17 cellular contexts compared by ENCODE assay signal in genomic region chr17:1792495-1793446, GRCh38. TPM values are rescaled to one million over a fixed set of nuclear protein-coding genes. Genes with fewer than 3 reads are reported as not detected.
A peak's percentile ranks its signal among the peaks of the same experiment; 100 is the strongest.
DNase-seq lines count a peak whose midpoint lies in the region; ATAC-seq and TF ChIP-seq lines count a peak whose summit lies in the region.
"Had no signal": no experiment of that assay in that cellular context is flagged by ENCODE, and none has a peak within 500 bp of the region (broad histone marks: within the 10 kb centered on the region; RNA-seq: fewer than 3 reads in every experiment).

No MANE protein-coding gene starts in this region.

- H3K4me3 ChIP-seq in right atrium auricular region (no peak overlapping the region), lower lobe of right lung (no peak overlapping the region), vagina (no peak overlapping the region)
- H3K4me3 ChIP-seq: colonic mucosa, neural progenitor cell, SJCRH30 had no signal

- H3K36me3 Mint-ChIP-seq in WTC11 (peaks cover 12% of the 10 kb centered on the region), endothelial cell (ENCODE audit: low read depth, unreplicated experiment) (no peaks in the 10 kb centered on the region)

- TF ChIP-seq CTCF in right atrium auricular region (IDR thresholded peaks at IDR 0.05) (no peak), WTC11 (IDR thresholded peaks at IDR 0.05) (no peak), lower lobe of right lung (IDR thresholded peaks at IDR 0.05) (no peak), vagina (IDR thresholded peaks at IDR 0.05) (no peak), endothelial cell (IDR thresholded peaks at IDR 0.05; ENCODE audit: unreplicated experiment) (no peak)

- peaks cover 0 to 25% of the 10 kb centered on the region in 2 donors for H3K4me1 ChIP-seq in right atrium auricular region
- H3K4me1 ChIP-seq in lower lobe of right lung = peaks cover 12% of the 10 kb centered on the region
- H3K4me1 ChIP-seq in vagina = peaks cover 5% of the 10 kb centered on the region
- H3K4me1 ChIP-seq: Caco-2, colonic mucosa, neural progenitor cell had no signal

- no peaks in the 10 kb centered on the region for H3K27me3 Mint-ChIP-seq in WTC11 (ENCODE audit: low read depth)
- peaks cover 2% of the 10 kb centered on the region for H3K27me3 Mint-ChIP-seq in endothelial cell (ENCODE audit: unreplicated experiment)

- peak overlapping the region; percentile 24 to 38 for H3K27ac ChIP-seq in right atrium auricular region
- H3K27ac ChIP-seq in lower lobe of right lung = no peak overlapping the region
- H3K27ac ChIP-seq in vagina = peak overlapping the region; percentile 57
- H3K27ac ChIP-seq: colonic mucosa, neural progenitor cell, SJCRH30 had no signal

- CTCF ChIA-PET in WTC11 (lab: Charles Lee) = interaction anchor here (1.0 to 1.5 kb wide), 3 partner anchors 9 to 79 kb away, joined by 4 to 6 read pairs (median 4); no protein-coding TSS in a partner anchor

- H3K4me3 Mint-ChIP-seq in WTC11 = no peak overlapping the region
- H3K4me3 Mint-ChIP-seq in endothelial cell (ENCODE audit: unreplicated experiment) = no peak overlapping the region
- H3K4me3 Mint-ChIP-seq: neural progenitor cell had no signal

- no peaks in the 10 kb centered on the region for H3K27me3 ChIP-seq in right atrium auricular region
- no peaks in the 10 kb centered on the region for H3K27me3 ChIP-seq in lower lobe of right lung (ENCODE audit: low read depth)
- H3K27me3 ChIP-seq in vagina = no peaks in the 10 kb centered on the region
- H3K27me3 ChIP-seq: colonic mucosa, neural progenitor cell, SJCRH30 had no signal

- H3K27ac Mint-ChIP-seq in WTC11 (peak overlapping the region; percentile 68; the same call in 1 of the 2 replicates), endothelial cell (ENCODE audit: unreplicated experiment) (no peak overlapping the region)
- H3K27ac Mint-ChIP-seq: neural progenitor cell had no signal

- no peaks in the 10 kb centered on the region for H3K9me3 ChIP-seq in right atrium auricular region
- no peaks in the 10 kb centered on the region for H3K9me3 ChIP-seq in lower lobe of right lung
- no peaks in the 10 kb centered on the region for H3K9me3 ChIP-seq in vagina
- H3K9me3 ChIP-seq: Caco-2, colonic mucosa, SJCRH30 had no signal

- intact Hi-C loops in Right ventricle myocardium superior (cut with DNase I) = no loop called here
- intact Hi-C loops in lower lobe of right lung (cut with DNase I) = no loop called here
- intact Hi-C loops in vagina (cut with DNase I) = no loop called here

- H3K36me3 ChIP-seq in right atrium auricular region = no peaks in the 10 kb centered on the region
- no peaks in the 10 kb centered on the region for H3K36me3 ChIP-seq in lower lobe of right lung
- H3K36me3 ChIP-seq in vagina = no peaks in the 10 kb centered on the region
- H3K36me3 ChIP-seq: colonic mucosa, neural progenitor cell, SJCRH30 had no signal

- ATAC-seq in Right ventricle myocardium superior (ENCODE audit: poor library complexity) (no peak), WTC11 (no peak), lower lobe of right lung (no peak), GM18909 (IDR thresholded peaks at IDR 0.05; ENCODE audit: poor library complexity, unreplicated experiment) (no peak)

- TF ChIP-seq POLR2A in vagina (IDR thresholded peaks at IDR 0.05) = no peak

- POLR2A ChIA-PET in WTC11 (lab: Charles Lee) = interaction anchor here (1.0 kb wide), 1 partner anchor 76 kb away, joined by 3 read pairs; no protein-coding TSS in a partner anchor

- H3K4me1 Mint-ChIP-seq in WTC11 (no peaks in the 10 kb centered on the region), endothelial cell (ENCODE audit: unreplicated experiment) (no peaks in the 10 kb centered on the region)
- H3K4me1 Mint-ChIP-seq: neural progenitor cell had no signal

- DNase-seq in right atrium auricular region (ENCODE audit: low spot score) (no peak), Right ventricle myocardium superior (no peak), WTC11 (ENCODE audit: low spot score) (no peak), lower lobe of right lung (peak; percentile 14), vagina (ENCODE audit: extremely low spot score in 2 of 2) (no peak), SKM-1 treated with dmso at 0.1 percent for 144 hours (lab: John Stamatoyannopoulos, UW; ENCODE audit: unreplicated experiment) (no peak), endothelial cell (ENCODE audit: low spot score) (no peak)
- DNase-seq: Caco-2; colonic mucosa; midbrain; NCI-H1417 treated with DMSO at 0.1 percent for 48 hours; NCI-H446 treated with DMSO at 0.1 percent for 48 hours; stimulated activated CD4-positive, alpha-beta T cell treated with anti-CD3 and anti-CD28 coated beads, Interleukin-2, amount 100 ng/mL, for 24 hours had no signal

- H3K9me3 Mint-ChIP-seq in WTC11 = no peaks in the 10 kb centered on the region
- H3K9me3 Mint-ChIP-seq in endothelial cell (ENCODE audit: unreplicated experiment) = no peaks in the 10 kb centered on the region
- H3K9me3 Mint-ChIP-seq: neural progenitor cell had no signal

TF ChIP-seq in WTC11, 78 proteins besides CTCF, POLR2A, EP300 and RAD21 (continues in another document):
- TF ChIP-seq ZNF423 (CRISPR knock-in tag; IDR thresholded peaks at IDR 0.05) (no peak), PRRX2 (CRISPR knock-in tag; IDR thresholded peaks at IDR 0.05) (no peak), ATF2 (CRISPR knock-in tag; IDR thresholded peaks at IDR 0.05; ENCODE audit: borderline replicate concordance, low read depth) (no peak), TP53 (CRISPR knock-in tag; IDR thresholded peaks at IDR 0.05) (no peak), E2F5 (CRISPR knock-in tag; IDR thresholded peaks at IDR 0.05) (no peak), JUN (CRISPR knock-in tag; IDR thresholded peaks at IDR 0.05) (no peak), HMGA2 (CRISPR knock-in tag; IDR thresholded peaks at IDR 0.05) (no peak), TCF7 (CRISPR knock-in tag; IDR thresholded peaks at IDR 0.05; ENCODE audit: low read depth) (no peak), NR1H2 (CRISPR knock-in tag; IDR thresholded peaks at IDR 0.05) (no peak), MLX (CRISPR knock-in tag; IDR thresholded peaks at IDR 0.05) (no peak), ZMAT4 (CRISPR knock-in tag; IDR thresholded peaks at IDR 0.05) (no peak), FOXP1 (CRISPR knock-in tag; IDR thresholded peaks at IDR 0.05; ENCODE audit: borderline replicate concordance) (no peak), OVOL2 (CRISPR knock-in tag; IDR thresholded peaks at IDR 0.05; ENCODE audit: borderline replicate concordance) (no peak)

RNA-seq across cellular contexts. Expression of gene SERPINF1, which starts 30.9 kb away (rescaled TPM):
- total RNA-seq in right atrium auricular region (100 to 1,000 TPM; 348 to 498 TPM), Right ventricle myocardium superior (131 TPM), WTC11 (2021) (16.7 to 26.2 TPM (median 22.1 TPM) in 3 replicates), lower lobe of right lung (204 TPM), vagina (1,040 TPM), endothelial cell (ENCODE audit: unreplicated experiment) (0.77 TPM)

RNA-seq across cellular contexts. Expression of gene SMYD4, which starts 36.9 kb away (rescaled TPM):
- total RNA-seq in right atrium auricular region = 1 to 10 TPM; 6.2 to 7.1 TPM
- 8.6 TPM for total RNA-seq in Right ventricle myocardium superior
- total RNA-seq in WTC11 (2021) = 24.1 to 28.8 TPM (median 28.2 TPM) in 3 replicates
- 21.9 TPM for total RNA-seq in lower lobe of right lung
- total RNA-seq in vagina = 16.7 TPM
- total RNA-seq in endothelial cell (ENCODE audit: unreplicated experiment) = 19.3 TPM

RNA-seq across cellular contexts. Expression of gene RPA1, which starts 37.0 kb away (rescaled TPM):
- total RNA-seq in right atrium auricular region (10 to 100 TPM; 20.9 to 26.9 TPM), Right ventricle myocardium superior (54.0 TPM), WTC11 (2021) (158 to 177 TPM (median 163 TPM) in 3 replicates), lower lobe of right lung (67.1 TPM), vagina (30.9 TPM), endothelial cell (ENCODE audit: unreplicated experiment) (105 TPM)

RNA-seq across cellular contexts. Expression of gene SERPINF2, which starts 50.1 kb away (rescaled TPM):
- total RNA-seq in right atrium auricular region (1 to 10 TPM; 1.0 to 1.5 TPM), Right ventricle myocardium superior (0.32 TPM), WTC11 (2021) (1.6 to 2.7 TPM (median 2.1 TPM) in 3 replicates), lower lobe of right lung (24.1 TPM), vagina (23.8 TPM), endothelial cell (ENCODE audit: unreplicated experiment) (0.56 TPM)
- total RNA-seq: glomerular endothelial cell, SJCRH30 had no signal

Comparison
In these comparisons a context has a peak if more than half of its experiments do, and no peak if none do; other contexts are left out.
1. RNA of gene SERPINF1, which starts 30.9 kb away (total RNA-seq): 1,040 TPM in vagina (single experiment), 348 to 498 TPM in right atrium auricular region, 204 TPM in lower lobe of right lung (single experiment), 131 TPM in Right ventricle myocardium superior (single experiment) and 16.7 to 26.2 TPM in WTC11; 0.77 TPM in endothelial cell (single experiment); every median in the first group is over 10 times any median in the second.